In the genomic region with DNA sequence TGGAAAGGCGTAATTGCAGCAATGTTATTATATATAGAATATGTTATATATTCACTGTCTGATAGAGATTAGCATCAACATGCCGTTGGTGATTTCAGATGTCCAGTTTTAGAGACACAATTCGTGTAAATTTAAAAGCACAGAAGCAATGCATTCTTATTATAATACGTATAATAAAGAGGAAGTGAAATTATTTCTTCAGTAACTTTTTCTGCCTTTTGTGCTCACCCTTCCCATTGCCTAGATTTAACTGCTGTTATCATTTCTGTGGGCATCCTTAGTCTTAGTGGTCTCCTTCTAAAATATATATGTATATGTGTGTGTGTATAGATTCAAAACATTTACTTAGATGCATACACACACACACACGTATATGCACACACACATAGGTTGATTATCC, we compare ENCODE assay signal across 30 cellular contexts.
"Had no signal": no experiment of that assay in that cellular context is flagged by ENCODE, and none has a peak within 500 bp of the region (broad histone marks: within the 10 kb centered on the region; RNA-seq: fewer than 3 reads in every experiment).

No MANE protein-coding gene starts in this region.

- DNase-seq: activated B cell treated with CpG ODN at 0.5 μM for 24 hours; activated CD4-positive, alpha-beta memory T cell treated with anti-CD3 and anti-CD28 coated beads for 36 hours; activated CD4-positive, alpha-beta T cell treated with anti-CD3 and anti-CD28 coated beads for 4 hours; activated CD4-positive, alpha-beta T cell treated with anti-CD3 and anti-CD28 coated beads, Interleukin-2, amount 10 ng/mL, durations not matched to agents 24 days and 14 days; activated CD4-positive, alpha-beta T cell treated with anti-CD3 and anti-CD28 coated beads, Interleukin-2, amount 50 U/mL, for 1 hour; activated CD4-positive, alpha-beta T cell treated with anti-CD3 and anti-CD28 coated beads, Interleukin-2, amount 50 U/mL, for 4 hours; activated CD4-positive, CD25-positive, alpha-beta regulatory T cell treated with anti-CD3 and anti-CD28 coated beads, Interleukin-2, amount 50 U/mL, for 72 hours; activated CD8-positive, alpha-beta memory T cell treated with anti-CD3 and anti-CD28 coated beads, Interleukin-2, amount 50 U/mL, for 4 hours; activated CD8-positive, alpha-beta T cell treated with anti-CD3 and anti-CD28 coated beads for 36 hours; activated gamma-delta T cell; activated naive CD4-positive, alpha-beta T cell treated with anti-CD3 and anti-CD28 coated beads, Interleukin-2, amount 10 ng/mL, durations not matched to agents 7 days and 5 days; activated naive CD4-positive, alpha-beta T cell treated with Interleukin-2 at 50 U/mL for 16 hours; activated naive CD8-positive, alpha-beta T cell treated with anti-CD3 and anti-CD28 coated beads, Interleukin-2, amount 10 ng/mL, durations not matched to agents 7 days and 5 days; activated naive CD8-positive, alpha-beta T cell treated with anti-CD3 and anti-CD28 coated beads, Interleukin-2, amount 50 U/mL, for 24 hours; activated T-cell treated with anti-CD3 and anti-CD28 coated beads for 4 hours; activated T-cell treated with anti-CD3 and anti-CD28 coated beads, Interleukin-2, amount 50 U/mL, for 1 hour; activated T-cell treated with anti-CD3 and anti-CD28 coated beads, Interleukin-2, amount 50 U/mL, for 4 hours; activated T-cell treated with anti-CD3 and anti-CD28 coated beads, Interleukin-2, amount 50 U/mL, for 72 hours; amygdala; anterior cingulate cortex; caudate nucleus; cerebellar nuclear complex; colonic mucosa; T-helper 2 cell; T-helper 9 cell had no signal

- H3K4me1 ChIP-seq: ascending aorta, colonic mucosa had no signal

- H3K4me3 ChIP-seq: ascending aorta, cardiac muscle cell, colonic mucosa had no signal

- H3K27me3 ChIP-seq: ascending aorta, cardiac muscle cell, colonic mucosa had no signal

- ATAC-seq: activated CD8-positive, alpha-beta T cell treated with anti-CD3 and anti-CD28 coated beads for 36 hours; activated naive CD8-positive, alpha-beta T cell treated with anti-CD3 and anti-CD28 coated beads, Interleukin-2, amount 50 U/mL, for 24 hours; activated T-cell treated with anti-CD3 and anti-CD28 coated beads, Interleukin-2, amount 50 U/mL, for 4 hours; activated T-cell treated with anti-CD3 and anti-CD28 coated beads, Interleukin-2, amount 50 U/mL, for 72 hours; activated T-helper 17 cell treated with anti-CD3 and anti-CD28 coated beads, Interleukin-2, amount 50 U/mL, for 72 hours had no signal

- H3K27ac ChIP-seq: ascending aorta, cardiac muscle cell, colonic mucosa, VCaP had no signal

- H3K9me3 ChIP-seq: ascending aorta, colonic mucosa had no signal

- H3K36me3 ChIP-seq: ascending aorta, cardiac muscle cell, colonic mucosa had no signal

- FAIRE-seq: bronchial epithelial cell had no signal
